In the genomic region with DNA sequence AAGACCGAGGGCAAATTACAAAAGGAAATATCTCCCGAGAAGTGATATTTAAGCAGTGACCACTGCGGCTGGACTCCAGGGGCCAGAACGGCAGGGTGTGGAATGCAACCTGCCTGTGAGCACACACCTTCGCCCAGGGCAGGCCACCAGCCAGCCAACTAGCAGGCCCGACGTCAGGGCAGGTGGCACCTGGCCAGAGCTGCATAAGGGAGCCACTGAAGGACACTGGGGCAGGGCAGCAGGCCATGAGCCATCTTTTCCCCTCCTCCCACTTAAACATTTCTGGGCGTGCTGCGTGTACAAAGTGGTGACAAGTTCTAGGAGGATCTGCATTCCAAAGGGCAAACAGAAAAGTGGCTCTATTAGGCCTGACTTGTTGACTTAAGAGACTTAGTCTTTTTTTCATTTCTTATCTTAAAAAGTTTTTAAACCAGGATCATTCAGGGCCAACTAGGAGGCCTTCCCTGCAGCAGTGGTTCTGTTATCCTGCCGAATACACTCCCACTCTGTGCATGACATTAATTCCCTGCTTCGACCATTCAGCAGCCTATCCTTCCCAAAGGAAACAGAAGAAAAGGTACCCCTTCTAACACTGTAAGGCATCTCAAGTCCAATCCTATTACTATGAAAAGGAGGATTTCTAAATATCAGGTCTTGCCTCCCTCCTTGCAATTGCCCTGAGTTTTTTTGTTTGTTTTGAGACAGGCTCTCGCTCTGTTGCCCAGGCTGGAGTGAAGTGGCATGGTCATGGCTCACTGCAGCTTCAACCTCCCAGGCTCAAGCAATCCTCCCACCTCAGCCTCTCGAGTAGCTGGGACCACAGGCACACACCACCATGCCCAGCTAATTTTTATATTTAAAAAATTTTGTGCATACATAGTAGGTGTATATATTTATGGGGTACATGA, we compare ENCODE assay signal across 1 cellular context.
TF ChIP-seq lines count a peak whose summit lies in the region.

No MANE protein-coding gene starts in this region.

TF ChIP-seq in HepG2, 621 proteins besides CTCF, POLR2A, EP300 and RAD21 (continued from another document and continues in another):
- TF ChIP-seq, protein P1, sequence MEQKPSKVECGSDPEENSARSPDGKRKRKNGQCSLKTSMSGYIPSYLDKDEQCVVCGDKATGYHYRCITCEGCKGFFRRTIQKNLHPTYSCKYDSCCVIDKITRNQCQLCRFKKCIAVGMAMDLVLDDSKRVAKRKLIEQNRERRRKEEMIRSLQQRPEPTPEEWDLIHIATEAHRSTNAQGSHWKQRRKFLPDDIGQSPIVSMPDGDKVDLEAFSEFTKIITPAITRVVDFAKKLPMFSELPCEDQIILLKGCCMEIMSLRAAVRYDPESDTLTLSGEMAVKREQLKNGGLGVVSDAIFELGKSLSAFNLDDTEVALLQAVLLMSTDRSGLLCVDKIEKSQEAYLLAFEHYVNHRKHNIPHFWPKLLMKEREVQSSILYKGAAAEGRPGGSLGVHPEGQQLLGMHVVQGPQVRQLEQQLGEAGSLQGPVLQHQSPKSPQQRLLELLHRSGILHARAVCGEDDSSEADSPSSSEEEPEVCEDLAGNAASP (CRISPR knock-in tag; IDR thresholded peaks at IDR 0.05; ENCODE audit: borderline replicate concordance), result peak; percentile 78; the same call in 1 of the 2 replicates
- TF ChIP-seq, protein P2, sequence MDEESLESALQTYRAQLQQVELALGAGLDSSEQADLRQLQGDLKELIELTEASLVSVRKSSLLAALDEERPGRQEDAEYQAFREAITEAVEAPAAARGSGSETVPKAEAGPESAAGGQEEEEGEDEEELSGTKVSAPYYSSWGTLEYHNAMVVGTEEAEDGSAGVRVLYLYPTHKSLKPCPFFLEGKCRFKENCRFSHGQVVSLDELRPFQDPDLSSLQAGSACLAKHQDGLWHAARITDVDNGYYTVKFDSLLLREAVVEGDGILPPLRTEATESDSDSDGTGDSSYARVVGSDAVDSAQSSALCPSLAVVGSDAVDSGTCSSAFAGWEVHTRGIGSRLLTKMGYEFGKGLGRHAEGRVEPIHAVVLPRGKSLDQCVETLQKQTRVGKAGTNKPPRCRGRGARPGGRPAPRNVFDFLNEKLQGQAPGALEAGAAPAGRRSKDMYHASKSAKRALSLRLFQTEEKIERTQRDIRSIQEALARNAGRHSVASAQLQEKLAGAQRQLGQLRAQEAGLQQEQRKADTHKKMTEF (CRISPR knock-in tag; IDR thresholded peaks at IDR 0.05), result 0 out of 2 replicates have a peak, but pooled peaks have one; percentile 36
- no peak for TF ChIP-seq POLR2AphosphoS2 (IDR thresholded peaks at IDR 0.05; ENCODE audit: low read depth, low read length)
- TF ChIP-seq ZNF850 (CRISPR knock-in tag; conservative IDR thresholded peaks at IDR 0.05), result no peak
- TF ChIP-seq ZNF546 (CRISPR knock-in tag; conservative IDR thresholded peaks at IDR 0.05), result no peak
- peak; percentile 69; the same call in 1 of the 2 replicates for TF ChIP-seq RXRA (CRISPR knock-in tag; IDR thresholded peaks at IDR 0.05)
- TF ChIP-seq ZNF354B (CRISPR knock-in tag; IDR thresholded peaks at IDR 0.05), result no peak
- no peak for TF ChIP-seq MLLT10 (CRISPR knock-in tag; IDR thresholded peaks at IDR 0.05)
- TF ChIP-seq, protein P3, sequence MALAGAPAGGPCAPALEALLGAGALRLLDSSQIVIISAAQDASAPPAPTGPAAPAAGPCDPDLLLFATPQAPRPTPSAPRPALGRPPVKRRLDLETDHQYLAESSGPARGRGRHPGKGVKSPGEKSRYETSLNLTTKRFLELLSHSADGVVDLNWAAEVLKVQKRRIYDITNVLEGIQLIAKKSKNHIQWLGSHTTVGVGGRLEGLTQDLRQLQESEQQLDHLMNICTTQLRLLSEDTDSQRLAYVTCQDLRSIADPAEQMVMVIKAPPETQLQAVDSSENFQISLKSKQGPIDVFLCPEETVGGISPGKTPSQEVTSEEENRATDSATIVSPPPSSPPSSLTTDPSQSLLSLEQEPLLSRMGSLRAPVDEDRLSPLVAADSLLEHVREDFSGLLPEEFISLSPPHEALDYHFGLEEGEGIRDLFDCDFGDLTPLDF (CRISPR knock-in tag; IDR thresholded peaks at IDR 0.05), result no peak
- TF ChIP-seq PAX8 (CRISPR knock-in tag; IDR thresholded peaks at IDR 0.05; ENCODE audit: borderline replicate concordance), result no peak
- no peak for TF ChIP-seq NFE2L1 (CRISPR knock-in tag; IDR thresholded peaks at IDR 0.05; ENCODE audit: borderline replicate concordance)
- TF ChIP-seq, protein P4, sequence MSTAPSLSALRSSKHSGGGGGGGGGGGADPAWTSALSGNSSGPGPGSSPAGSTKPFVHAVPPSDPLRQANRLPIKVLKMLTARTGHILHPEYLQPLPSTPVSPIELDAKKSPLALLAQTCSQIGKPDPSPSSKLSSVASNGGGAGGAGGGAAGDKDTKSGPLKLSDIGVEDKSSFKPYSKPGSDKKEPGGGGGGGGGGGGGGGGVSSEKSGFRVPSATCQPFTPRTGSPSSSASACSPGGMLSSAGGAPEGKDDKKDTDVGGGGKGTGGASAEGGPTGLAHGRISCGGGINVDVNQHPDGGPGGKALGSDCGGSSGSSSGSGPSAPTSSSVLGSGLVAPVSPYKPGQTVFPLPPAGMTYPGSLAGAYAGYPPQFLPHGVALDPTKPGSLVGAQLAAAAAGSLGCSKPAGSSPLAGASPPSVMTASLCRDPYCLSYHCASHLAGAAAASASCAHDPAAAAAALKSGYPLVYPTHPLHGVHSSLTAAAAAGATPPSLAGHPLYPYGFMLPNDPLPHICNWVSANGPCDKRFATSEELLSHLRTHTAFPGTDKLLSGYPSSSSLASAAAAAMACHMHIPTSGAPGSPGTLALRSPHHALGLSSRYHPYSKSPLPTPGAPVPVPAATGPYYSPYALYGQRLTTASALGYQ (CRISPR knock-in tag; IDR thresholded peaks at IDR 0.05), result peak; percentile 16; the same call in 1 of the 2 replicates
- no peak for TF ChIP-seq SYNCRIP (IDR thresholded peaks at IDR 0.05; ENCODE audit: insufficient read depth, low read depth, low read length)
- no peak for TF ChIP-seq ZNF570 (CRISPR knock-in tag; IDR thresholded peaks at IDR 0.05; ENCODE audit: borderline replicate concordance)
- no peak for TF ChIP-seq NONO (IDR thresholded peaks at IDR 0.05)
- no peak for TF ChIP-seq NONO (CRISPR knock-in tag; conservative IDR thresholded peaks at IDR 0.05)
- TF ChIP-seq ZNF367 (CRISPR knock-in tag; IDR thresholded peaks at IDR 0.05; ENCODE audit: borderline replicate concordance), result no peak
- TF ChIP-seq EZH2 (conservative IDR thresholded peaks at IDR 0.05; ENCODE audit: low read depth, low read length), result no peak
- TF ChIP-seq NCOR1 (IDR thresholded peaks at IDR 0.05; ENCODE audit: borderline replicate concordance, low read length), result no peak
- TF ChIP-seq ZNF773 (CRISPR knock-in tag; IDR thresholded peaks at IDR 0.05; ENCODE audit: borderline replicate concordance), result no peak
- TF ChIP-seq SMAD1 (CRISPR knock-in tag; IDR thresholded peaks at IDR 0.05; ENCODE audit: borderline replicate concordance, low read depth), result no peak
- TF ChIP-seq JUN (CRISPR knock-in tag; IDR thresholded peaks at IDR 0.05), result no peak
- TF ChIP-seq RARA (CRISPR knock-in tag; IDR thresholded peaks at IDR 0.05), result peak; percentile 46; the same call in 1 of the 2 replicates
- peak; percentile 46 for TF ChIP-seq YY1 (IDR thresholded peaks at IDR 0.05; ENCODE audit: insufficient read depth, insufficient replicate concordance, low read depth, low read length)
- no peak for TF ChIP-seq ZNF709 (CRISPR knock-in tag; IDR thresholded peaks at IDR 0.05)
- TF ChIP-seq ZSCAN12 (CRISPR knock-in tag; IDR thresholded peaks at IDR 0.05), result no peak
- 0 out of 2 replicates have a peak, but pooled peaks have one; percentile 48 for TF ChIP-seq MEIS1 (CRISPR knock-in tag; IDR thresholded peaks at IDR 0.05; ENCODE audit: borderline replicate concordance)
- TF ChIP-seq ZBTB20 (CRISPR knock-in tag; IDR thresholded peaks at IDR 0.05; ENCODE audit: borderline replicate concordance, low read depth), result 0 out of 2 replicates have a peak, but pooled peaks have one; percentile 69
- peak; percentile 77 for TF ChIP-seq ZNF121 (CRISPR knock-in tag; IDR thresholded peaks at IDR 0.05)
- no peak for TF ChIP-seq ZNF329 (CRISPR knock-in tag; IDR thresholded peaks at IDR 0.05; ENCODE audit: low read depth)
- 0 out of 2 replicates have a peak, but pooled peaks have one; percentile 20 for TF ChIP-seq KDM6A (CRISPR knock-in tag; IDR thresholded peaks at IDR 0.05; ENCODE audit: low read depth)
- no peak for TF ChIP-seq SUZ12 (IDR thresholded peaks at IDR 0.05; ENCODE audit: low read depth, low read length)
- TF ChIP-seq, protein P5, sequence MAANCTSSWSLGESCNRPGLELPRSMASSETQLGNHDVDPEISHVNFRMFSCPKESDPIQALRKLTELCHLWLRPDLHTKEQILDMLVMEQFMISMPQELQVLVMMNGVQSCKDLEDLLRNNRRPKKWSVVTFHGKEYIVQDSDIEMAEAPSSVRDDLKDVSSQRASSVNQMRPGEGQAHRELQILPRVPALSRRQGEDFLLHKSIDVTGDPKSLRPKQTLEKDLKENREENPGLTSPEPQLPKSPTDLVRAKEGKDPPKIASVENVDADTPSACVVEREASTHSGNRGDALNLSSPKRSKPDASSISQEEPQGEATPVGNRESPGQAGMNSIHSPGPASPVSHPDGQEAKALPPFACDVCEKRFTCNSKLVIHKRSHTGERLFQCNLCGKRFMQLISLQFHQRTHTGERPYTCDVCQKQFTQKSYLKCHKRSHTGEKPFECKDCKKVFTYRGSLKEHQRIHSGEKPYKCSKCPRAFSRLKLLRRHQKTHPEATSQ (CRISPR knock-in tag; IDR thresholded peaks at IDR 0.05; ENCODE audit: borderline replicate concordance), result no peak; the same call in 1 of the 2 replicates
- TF ChIP-seq, protein P6, sequence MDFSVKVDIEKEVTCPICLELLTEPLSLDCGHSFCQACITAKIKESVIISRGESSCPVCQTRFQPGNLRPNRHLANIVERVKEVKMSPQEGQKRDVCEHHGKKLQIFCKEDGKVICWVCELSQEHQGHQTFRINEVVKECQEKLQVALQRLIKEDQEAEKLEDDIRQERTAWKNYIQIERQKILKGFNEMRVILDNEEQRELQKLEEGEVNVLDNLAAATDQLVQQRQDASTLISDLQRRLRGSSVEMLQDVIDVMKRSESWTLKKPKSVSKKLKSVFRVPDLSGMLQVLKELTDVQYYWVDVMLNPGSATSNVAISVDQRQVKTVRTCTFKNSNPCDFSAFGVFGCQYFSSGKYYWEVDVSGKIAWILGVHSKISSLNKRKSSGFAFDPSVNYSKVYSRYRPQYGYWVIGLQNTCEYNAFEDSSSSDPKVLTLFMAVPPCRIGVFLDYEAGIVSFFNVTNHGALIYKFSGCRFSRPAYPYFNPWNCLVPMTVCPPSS (IDR thresholded peaks at IDR 0.05), result no peak
- TF ChIP-seq CREM (IDR thresholded peaks at IDR 0.05), result peak; percentile 67
- no peak for TF ChIP-seq CREM (CRISPR knock-in tag; IDR thresholded peaks at IDR 0.05)
- no peak for TF ChIP-seq ZNF251 (CRISPR knock-in tag; IDR thresholded peaks at IDR 0.05)
- no peak for TF ChIP-seq ARNT2 (CRISPR knock-in tag; IDR thresholded peaks at IDR 0.05; ENCODE audit: low read depth)
- no peak for TF ChIP-seq ZNF83 (CRISPR knock-in tag; IDR thresholded peaks at IDR 0.05; ENCODE audit: borderline replicate concordance)
- TF ChIP-seq, protein P7, sequence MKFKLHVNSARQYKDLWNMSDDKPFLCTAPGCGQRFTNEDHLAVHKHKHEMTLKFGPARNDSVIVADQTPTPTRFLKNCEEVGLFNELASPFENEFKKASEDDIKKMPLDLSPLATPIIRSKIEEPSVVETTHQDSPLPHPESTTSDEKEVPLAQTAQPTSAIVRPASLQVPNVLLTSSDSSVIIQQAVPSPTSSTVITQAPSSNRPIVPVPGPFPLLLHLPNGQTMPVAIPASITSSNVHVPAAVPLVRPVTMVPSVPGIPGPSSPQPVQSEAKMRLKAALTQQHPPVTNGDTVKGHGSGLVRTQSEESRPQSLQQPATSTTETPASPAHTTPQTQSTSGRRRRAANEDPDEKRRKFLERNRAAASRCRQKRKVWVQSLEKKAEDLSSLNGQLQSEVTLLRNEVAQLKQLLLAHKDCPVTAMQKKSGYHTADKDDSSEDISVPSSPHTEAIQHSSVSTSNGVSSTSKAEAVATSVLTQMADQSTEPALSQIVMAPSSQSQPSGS (CRISPR knock-in tag; IDR thresholded peaks at IDR 0.05), result peak; percentile 40; the same call in 1 of the 2 replicates
- 0 out of 2 replicates have a peak, but pooled peaks have one; percentile 41 for TF ChIP-seq ZNF766 (CRISPR knock-in tag; IDR thresholded peaks at IDR 0.05; ENCODE audit: borderline replicate concordance)
- TF ChIP-seq, protein P8, sequence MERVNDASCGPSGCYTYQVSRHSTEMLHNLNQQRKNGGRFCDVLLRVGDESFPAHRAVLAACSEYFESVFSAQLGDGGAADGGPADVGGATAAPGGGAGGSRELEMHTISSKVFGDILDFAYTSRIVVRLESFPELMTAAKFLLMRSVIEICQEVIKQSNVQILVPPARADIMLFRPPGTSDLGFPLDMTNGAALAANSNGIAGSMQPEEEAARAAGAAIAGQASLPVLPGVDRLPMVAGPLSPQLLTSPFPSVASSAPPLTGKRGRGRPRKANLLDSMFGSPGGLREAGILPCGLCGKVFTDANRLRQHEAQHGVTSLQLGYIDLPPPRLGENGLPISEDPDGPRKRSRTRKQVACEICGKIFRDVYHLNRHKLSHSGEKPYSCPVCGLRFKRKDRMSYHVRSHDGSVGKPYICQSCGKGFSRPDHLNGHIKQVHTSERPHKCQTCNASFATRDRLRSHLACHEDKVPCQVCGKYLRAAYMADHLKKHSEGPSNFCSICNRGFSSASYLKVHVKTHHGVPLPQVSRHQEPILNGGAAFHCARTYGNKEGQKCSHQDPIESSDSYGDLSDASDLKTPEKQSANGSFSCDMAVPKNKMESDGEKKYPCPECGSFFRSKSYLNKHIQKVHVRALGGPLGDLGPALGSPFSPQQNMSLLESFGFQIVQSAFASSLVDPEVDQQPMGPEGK (CRISPR knock-in tag; IDR thresholded peaks at IDR 0.05), result no peak; the same call in 1 of the 2 replicates
- TF ChIP-seq ZNF605 (CRISPR knock-in tag; IDR thresholded peaks at IDR 0.05), result peak; percentile 29; the same call in 1 of the 2 replicates
- TF ChIP-seq ZBTB7B (CRISPR knock-in tag; IDR thresholded peaks at IDR 0.05), result peak; percentile 49; the same call in 1 of the 2 replicates
- peak; percentile 57; the same call in 1 of the 2 replicates for TF ChIP-seq HNF4G (IDR thresholded peaks at IDR 0.05; ENCODE audit: borderline replicate concordance, low read depth, low read length)
- no peak for TF ChIP-seq HNF4G (CRISPR knock-in tag; IDR thresholded peaks at IDR 0.05; ENCODE audit: borderline replicate concordance, low read depth)
- no peak for TF ChIP-seq KAT7 (CRISPR knock-in tag; IDR thresholded peaks at IDR 0.05; ENCODE audit: borderline replicate concordance)
- TF ChIP-seq NCOA2 (CRISPR knock-in tag; IDR thresholded peaks at IDR 0.05), result peak; percentile 78
- TF ChIP-seq ZNF75D (CRISPR knock-in tag; IDR thresholded peaks at IDR 0.05; ENCODE audit: borderline replicate concordance), result no peak
- no peak for TF ChIP-seq AGO2 (optimal IDR thresholded peaks at IDR 0.05; ENCODE audit: low read depth, low read length)
- TF ChIP-seq RXRB (CRISPR knock-in tag; IDR thresholded peaks at IDR 0.05; ENCODE audit: borderline replicate concordance), result peak; percentile 70; the same call in 1 of the 2 replicates
- TF ChIP-seq REL (CRISPR knock-in tag; conservative IDR thresholded peaks at IDR 0.05), result no peak
- TF ChIP-seq NFATC3 (CRISPR knock-in tag; IDR thresholded peaks at IDR 0.05), result no peak
